ENCODE assay signal across 21 cellular contexts in the genomic region with DNA sequence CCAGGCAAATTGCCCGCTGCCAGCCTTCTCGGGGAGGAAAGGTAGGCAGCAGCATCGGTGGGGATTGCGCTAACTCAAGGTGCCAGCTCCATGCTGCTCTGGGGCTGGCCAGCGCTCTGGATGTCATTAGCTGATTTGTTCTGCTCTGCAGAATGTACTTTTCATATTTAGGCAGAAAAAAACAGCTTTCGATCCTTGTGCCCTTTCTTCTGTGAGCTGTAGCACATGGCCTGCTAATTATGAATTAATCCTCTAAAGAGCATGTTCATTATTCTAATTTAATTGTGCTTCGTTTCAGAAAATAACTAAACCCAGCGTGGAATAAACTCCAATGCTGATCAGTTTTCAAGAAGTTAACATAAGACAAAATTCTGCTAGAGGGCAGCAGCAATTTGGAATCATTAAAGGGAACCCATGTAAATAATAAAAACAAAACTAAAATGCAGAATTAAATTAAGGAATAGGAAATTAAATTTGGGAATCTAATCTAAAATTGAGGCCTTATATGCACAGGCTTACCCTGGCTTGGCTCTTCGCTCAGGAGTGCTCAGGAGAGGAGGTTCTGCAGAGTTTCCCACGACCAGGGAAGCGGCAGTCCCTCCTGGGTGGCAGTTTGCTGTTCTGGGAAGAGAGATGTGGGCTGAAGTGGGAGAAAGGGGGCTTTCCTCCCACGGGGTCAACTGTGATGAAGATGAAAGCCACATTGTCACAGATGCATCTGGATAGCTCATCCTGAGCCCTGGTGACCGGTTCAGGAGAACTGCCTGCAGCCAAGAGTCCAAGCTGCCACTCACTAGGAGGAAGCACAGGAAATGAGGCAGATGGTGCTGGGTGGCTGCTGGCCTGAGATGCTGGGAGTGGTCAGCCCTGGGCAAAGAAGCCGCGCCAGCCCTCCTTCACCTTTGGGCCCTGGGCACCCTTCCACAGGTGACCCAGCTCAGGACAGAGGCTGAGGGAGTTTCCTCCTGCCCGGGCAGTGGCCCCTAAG.
DNase-seq lines count a peak whose midpoint lies in the region; ATAC-seq and TF ChIP-seq lines count a peak whose summit lies in the region.
"Had no signal": no experiment of that assay in that cellular context is flagged by ENCODE, and none has a peak within 500 bp of the region (broad histone marks: within the 10 kb centered on the region; RNA-seq: fewer than 3 reads in every experiment).

No MANE protein-coding gene starts in this region.

- H3K4ac ChIP-seq in neuronal stem cell (ENCODE audit: low read length) = no peak overlapping the region

- H2BK120ac ChIP-seq in neuronal stem cell (ENCODE audit: low read depth, low read length) = no peak overlapping the region

- no peaks in the 10 kb centered on the region for H3K36me3 Mint-ChIP-seq in Caco-2 (ENCODE audit: insufficient read depth, unreplicated experiment)
- no peaks in the 10 kb centered on the region for H3K36me3 Mint-ChIP-seq in activated CD4-positive, alpha-beta T cell treated with anti-CD3 and anti-CD28 coated beads, Interleukin-2, amount 10 ng/mL, durations not matched to agents 24 days and 14 days (ENCODE audit: low read depth)
- H3K36me3 Mint-ChIP-seq: activated CD4-positive, alpha-beta memory T cell treated with anti-CD3 and anti-CD28 coated beads for 36 hours; immature natural killer cell; naive thymus-derived CD4-positive, alpha-beta T cell had no signal

- peak; percentile 29 for ATAC-seq in esophagus mucosa
- no peak for ATAC-seq in GM21381 (IDR thresholded peaks at IDR 0.05; ENCODE audit: unreplicated experiment)
- ATAC-seq: HCT116 had no signal

- H3K27ac ChIP-seq in BLaER1 (peak overlapping the region; percentile 15; the same call in 1 of the 2 replicates), PC-9 (peak overlapping the region; percentile 32; the same call in 1 of the 2 replicates), neuronal stem cell (replicated peaks; ENCODE audit: low read length) (no peak overlapping the region)
- H3K27ac ChIP-seq: VCaP had no signal

- H3K4me2 ChIP-seq in BLaER1 (peak overlapping the region; percentile 62), PC-9 (no peak overlapping the region), neuronal stem cell (ENCODE audit: insufficient read depth, low read length, poor library complexity, severe bottlenecking) (no peak overlapping the region)

- POLR2A ChIA-PET in PC-9 (lab: Charles Lee; ENCODE audit: unreplicated experiment) (interaction anchor here (0.7 kb wide), 1 partner anchor 19 kb away, joined by 5 read pairs; no protein-coding TSS in a partner anchor), Caco-2 (lab: Charles Lee) (no interaction called here)

- H2BK5ac ChIP-seq in neuronal stem cell (ENCODE audit: low read length) = no peak overlapping the region

- no peaks in the 10 kb centered on the region for H3K27me3 Mint-ChIP-seq in Caco-2 (ENCODE audit: insufficient read depth, unreplicated experiment)
- H3K27me3 Mint-ChIP-seq in activated CD4-positive, alpha-beta T cell treated with anti-CD3 and anti-CD28 coated beads, Interleukin-2, amount 10 ng/mL, durations not matched to agents 24 days and 14 days = peaks cover 5% of the 10 kb centered on the region

- no peaks in the 10 kb centered on the region for H3K79me2 ChIP-seq in PC-9 (ENCODE audit: low read depth)

- H3K9me3 ChIP-seq in BLaER1 (no peaks in the 10 kb centered on the region), PC-9 (ENCODE audit: insufficient read depth, low read depth) (no peaks in the 10 kb centered on the region), neuronal stem cell (replicated peaks in 1 of 2; ENCODE audit: control insufficient read depth in 2 of 2, insufficient read depth in 1 of 2, low read depth in 1 of 2, low read length in 2 of 2) (no peaks in the 10 kb centered on the region), Caco-2 (no peaks in the 10 kb centered on the region)

- H3K4me1 ChIP-seq in BLaER1 (peaks cover 34% of the 10 kb centered on the region), PC-9 (replicated peaks; ENCODE audit: insufficient read depth) (peaks cover 39% of the 10 kb centered on the region), neuronal stem cell (ENCODE audit: control insufficient read depth in 2 of 2, insufficient read depth in 1 of 2, low read depth in 1 of 2, low read length in 2 of 2) (peaks cover 1 to 11% of the 10 kb centered on the region in 2 donors), Caco-2 (peaks cover 13% of the 10 kb centered on the region)

- peak overlapping the region; percentile 13 for H2BK15ac ChIP-seq in neuronal stem cell (ENCODE audit: low read length)

- peaks cover 17% of the 10 kb centered on the region for H3K4me1 Mint-ChIP-seq in Caco-2 (ENCODE audit: low read depth, unreplicated experiment)
- H3K4me1 Mint-ChIP-seq in activated CD4-positive, alpha-beta T cell treated with anti-CD3 and anti-CD28 coated beads, Interleukin-2, amount 10 ng/mL, durations not matched to agents 24 days and 14 days = no peaks in the 10 kb centered on the region

- H3K4me3 Mint-ChIP-seq in Caco-2 (ENCODE audit: unreplicated experiment) = no peak overlapping the region
- H3K4me3 Mint-ChIP-seq in activated CD4-positive, alpha-beta T cell treated with anti-CD3 and anti-CD28 coated beads, Interleukin-2, amount 10 ng/mL, durations not matched to agents 24 days and 14 days = no peak overlapping the region
- H3K4me3 Mint-ChIP-seq: activated CD4-positive, alpha-beta memory T cell treated with anti-CD3 and anti-CD28 coated beads for 36 hours; immature natural killer cell; naive thymus-derived CD4-positive, alpha-beta T cell had no signal

- H3K18ac ChIP-seq in neuronal stem cell (ENCODE audit: low read length) = peak overlapping the region; percentile 69

- H4K20me1 ChIP-seq in BLaER1 = no peaks in the 10 kb centered on the region
- no peaks in the 10 kb centered on the region for H4K20me1 ChIP-seq in PC-9 (ENCODE audit: insufficient read depth)

- no peaks in the 10 kb centered on the region for H3K79me1 ChIP-seq in neuronal stem cell (ENCODE audit: low read depth, low read length)

- no peak overlapping the region for H3K23ac ChIP-seq in neuronal stem cell (ENCODE audit: low read depth, low read length, poor library complexity)

- no peaks in the 10 kb centered on the region for H3K9me2 ChIP-seq in PC-9 (ENCODE audit: insufficient read depth)

- H3K36me3 ChIP-seq in BLaER1 = no peaks in the 10 kb centered on the region
- H3K36me3 ChIP-seq in PC-9 (ENCODE audit: low read depth) = no peaks in the 10 kb centered on the region
- no peaks in the 10 kb centered on the region for H3K36me3 ChIP-seq in neuronal stem cell (replicated peaks in 1 of 2; ENCODE audit: control insufficient read depth in 2 of 2, insufficient read depth in 2 of 2, low read length in 2 of 2)
- H3K36me3 ChIP-seq in Caco-2 (ENCODE audit: control insufficient read depth, insufficient read depth, low read length) = no peaks in the 10 kb centered on the region

- DNase-seq in PC-9 (no peak), neuronal stem cell (ENCODE audit: low spot score) (no peak), Caco-2 (no peak)
- DNase-seq in NK-92 treated with Interleukin-12 subunit alpha and Interleukin-12 subunit beta, amount 100 ng/mL, for 24 hours (lab: John Stamatoyannopoulos, UW) = no peak
- no peak for DNase-seq in activated CD4-positive, alpha-beta T cell treated with anti-CD3 and anti-CD28 coated beads, Interleukin-2, amount 10 ng/mL, durations not matched to agents 24 days and 14 days
- DNase-seq: activated naive CD4-positive, alpha-beta T cell; amniotic stem cell; DMS79 treated with DMSO at 0.1 percent for 48 hours; immature natural killer cell; naive thymus-derived CD4-positive, alpha-beta T cell; NCI-H1694; NCI-H226; small intestine; stimulated activated CD4-positive, alpha-beta T cell treated with anti-CD3 and anti-CD28 coated beads, Interleukin-4, amount 100 ng/mL, for 1 hour had no signal

- WGBS in neuronal stem cell (ENCODE audit: extremely low coverage in 2 of 2, insufficient read length in 2 of 2, insufficient replicate concordance in 1 of 2), 2 donors = no CpG with 5 or more reads among the region's 16 CpGs

- no peaks in the 10 kb centered on the region for H3K9me3 Mint-ChIP-seq in Caco-2 (ENCODE audit: unreplicated experiment)
- H3K9me3 Mint-ChIP-seq in activated CD4-positive, alpha-beta T cell treated with anti-CD3 and anti-CD28 coated beads, Interleukin-2, amount 10 ng/mL, durations not matched to agents 24 days and 14 days = no peaks in the 10 kb centered on the region
- H3K9me3 Mint-ChIP-seq: activated CD4-positive, alpha-beta memory T cell treated with anti-CD3 and anti-CD28 coated beads for 36 hours; immature natural killer cell; naive thymus-derived CD4-positive, alpha-beta T cell had no signal

- BruUV-seq in PC-9 (replicated peaks; lab: Mats Ljungman, UMichigan) (no TSS peak), Caco-2 (replicated peaks; lab: Mats Ljungman, UMichigan) (no TSS peak)

- H3K27me3 ChIP-seq in BLaER1 (no peaks in the 10 kb centered on the region), PC-9 (ENCODE audit: insufficient read depth, low read depth) (no peaks in the 10 kb centered on the region), neuronal stem cell (ENCODE audit: control insufficient read depth in 3 of 3, insufficient read depth in 3 of 3, low read depth in 1 of 3, low read length in 3 of 3) (no peaks in the 10 kb centered on the region), Caco-2 (replicated peaks; ENCODE audit: control insufficient read depth, insufficient read depth, low read length) (no peaks in the 10 kb centered on the region)

- no peak overlapping the region for H4K91ac ChIP-seq in neuronal stem cell (ENCODE audit: low read depth, low read length, poor library complexity)

- H3F3A ChIP-seq in PC-9 (ENCODE audit: insufficient read depth, low read depth) = peaks cover 6% of the 10 kb centered on the region; the same call in 1 of the 2 replicates

- no peak overlapping the region for H3K4me3 ChIP-seq in BLaER1
- H3K4me3 ChIP-seq in PC-9 = no peak overlapping the region
- H3K4me3 ChIP-seq in neuronal stem cell (ENCODE audit: low read length in 2 of 2) = no peak overlapping the region
- no peak overlapping the region for H3K4me3 ChIP-seq in Caco-2 (ENCODE audit: low read depth, low read length)
- H3K4me3 ChIP-seq: lung had no signal

- no peak overlapping the region for H3K14ac ChIP-seq in neuronal stem cell (ENCODE audit: low read length)

- peak overlapping the region; percentile 59 for H2BK12ac ChIP-seq in neuronal stem cell (ENCODE audit: low read length)

- no peak overlapping the region for H4K8ac ChIP-seq in neuronal stem cell (ENCODE audit: low read depth, low read length)

- CTCF ChIA-PET in PC-9 (lab: Charles Lee) = no interaction called here
- CTCF ChIA-PET in Caco-2 (lab: Charles Lee) = no interaction called here

- H3K9ac ChIP-seq in BLaER1 = no peak overlapping the region
- no peak overlapping the region for H3K9ac ChIP-seq in neuronal stem cell (ENCODE audit: low read depth, low read length, poor library complexity)

- H2AK5ac ChIP-seq in neuronal stem cell (ENCODE audit: low read depth, low read length) = peak overlapping the region; percentile 23

- TF ChIP-seq CTCF in PC-9 (conservative IDR thresholded peaks at IDR 0.05) (no peak), Caco-2 (IDR thresholded peaks at IDR 0.05; ENCODE audit: insufficient read depth in 1 of 2, low read depth in 1 of 2, low read length in 1 of 2, severe bottlenecking in 1 of 2, unreplicated experiment in 1 of 2) (no peak)

- intact Hi-C loops in PC-9 (cut with micrococcal nuclease; ENCODE audit: unreplicated experiment) = no loop called here
- intact Hi-C loops in Caco-2 (cut with micrococcal nuclease; ENCODE audit: unreplicated experiment) = no loop called here
- intact Hi-C loops in activated CD4-positive, alpha-beta T cell treated with anti-CD3 and anti-CD28 coated beads, Interleukin-2, amount 10 ng/mL, durations not matched to agents 24 days and 14 days (cut with micrococcal nuclease) = no loop called here

- H3K27ac Mint-ChIP-seq in Caco-2 (ENCODE audit: unreplicated experiment) = no peak overlapping the region
- no peak overlapping the region for H3K27ac Mint-ChIP-seq in activated CD4-positive, alpha-beta T cell treated with anti-CD3 and anti-CD28 coated beads, Interleukin-2, amount 10 ng/mL, durations not matched to agents 24 days and 14 days
- H3K27ac Mint-ChIP-seq: activated CD4-positive, alpha-beta memory T cell treated with anti-CD3 and anti-CD28 coated beads for 36 hours had no signal

- H2AFZ ChIP-seq in PC-9 (peak overlapping the region; percentile 16; the same call in 1 of the 2 replicates), neuronal stem cell (ENCODE audit: low read length) (peak overlapping the region; percentile 13)
